Comparison of ENCODE assay signal across 7 cellular contexts in genomic region chr12:46266869-46267617, GRCh38. TPM values are rescaled to one million over a fixed set of nuclear protein-coding genes. Genes with fewer than 3 reads are reported as not detected.
DNase-seq lines count a peak whose midpoint lies in the region; ATAC-seq lines count a peak whose summit lies in the region.

No MANE protein-coding gene starts in this region.

- H3K9ac ChIP-seq in muscle layer of colon (ENCODE audit: low read length) = peak overlapping the region; percentile 77

- H3K9me3 ChIP-seq in esophagus (ENCODE audit: control insufficient read depth in 2 of 2, insufficient read depth in 1 of 2, low read depth in 1 of 2, low read length in 1 of 2) (no peaks in the 10 kb centered on the region), muscle layer of colon (ENCODE audit: low read length) (no peaks in the 10 kb centered on the region)

- H3K27me3 ChIP-seq in esophagus (ENCODE audit: control insufficient read depth in 1 of 2, insufficient read depth in 2 of 2, low read length in 2 of 2) (no peaks in the 10 kb centered on the region), muscle layer of colon (ENCODE audit: control insufficient read depth in 1 of 2, insufficient read depth in 2 of 2, low read length in 2 of 2) (no peaks in the 10 kb centered on the region)

- peak; percentile 22 for ATAC-seq in GM18867 (IDR thresholded peaks at IDR 0.05; ENCODE audit: unreplicated experiment)

- DNase-seq in NCI-H446 treated with DMSO at 0.1 percent for 48 hours (lab: John Stamatoyannopoulos, UW) (peak; percentile 13), activated T-cell treated with anti-CD3 and anti-CD28 coated beads for 24 hours (ENCODE audit: low read depth) (peak; percentile 56), GM19240 (ENCODE audit: insufficient read length, low spot score) (no peak)
- DNase-seq in stimulated activated CD8-positive, alpha-beta memory T cell treated with anti-CD3 and anti-CD28 coated beads, Interleukin-4, amount 100 ng/mL, for 48 hours = peak; percentile 71

- peak overlapping the region; percentile 66 to 78 for H3K4me3 ChIP-seq in esophagus (ENCODE audit: low read depth in 1 of 2, low read length in 2 of 2)
- H3K4me3 ChIP-seq in muscle layer of colon (ENCODE audit: low read depth in 1 of 2, low read length in 2 of 2) = peak overlapping the region; percentile 67 to 92

- H3K36me3 ChIP-seq in esophagus (ENCODE audit: control insufficient read depth in 2 of 2, insufficient read depth in 2 of 2, low read length in 1 of 2) (no peaks in the 10 kb centered on the region), muscle layer of colon (ENCODE audit: insufficient read depth, low read length) (no peaks in the 10 kb centered on the region)

- H3K27ac ChIP-seq in esophagus (ENCODE audit: low read depth in 2 of 2, low read length in 1 of 2) = peak overlapping the region; percentile 72 to 94
- H3K27ac ChIP-seq in muscle layer of colon (ENCODE audit: low read depth, low read length) = peak overlapping the region; percentile 95

- H3K4me1 ChIP-seq in esophagus (ENCODE audit: control insufficient read depth in 2 of 2, insufficient read depth in 2 of 2, low read length in 1 of 2) (peaks cover 0 to 3% of the 10 kb centered on the region in 2 donors), muscle layer of colon (ENCODE audit: insufficient read depth, low read length) (peaks cover 41% of the 10 kb centered on the region)

- WGBS in esophagus, 2 donors = 6 to 8% methylated on average over 34 of the region's 34 CpGs

RNA-seq across cellular contexts. Expression of gene SLC38A1, which starts 1.8 kb away (rescaled TPM):
- polyA plus RNA-seq in esophagus = 10 to 100 TPM; 14.4 to 16.9 TPM
